Comparison of ENCODE assay signal across 8 cellular contexts in genomic region chr2:99559075-99559662, GRCh38.
DNase-seq lines count a peak whose midpoint lies in the region; ATAC-seq and TF ChIP-seq lines count a peak whose summit lies in the region.

No MANE protein-coding gene starts in this region.

- H3K4me3 ChIP-seq in osteoblast (ENCODE audit: insufficient read depth, low read length) (no peak overlapping the region), thoracic aorta (no peak overlapping the region)

- H3K4me2 ChIP-seq in osteoblast (ENCODE audit: insufficient read depth, low read length): peak overlapping the region; percentile 26

- no peak overlapping the region for H3K27ac ChIP-seq in osteoblast (ENCODE audit: low read depth, low read length)
- no peak overlapping the region for H3K27ac ChIP-seq in thoracic aorta

- no peak overlapping the region for H2AFZ ChIP-seq in osteoblast (ENCODE audit: low read length)

- no peaks in the 10 kb centered on the region for H4K20me1 ChIP-seq in osteoblast (ENCODE audit: insufficient read depth, low read length)

- no peaks in the 10 kb centered on the region for H3K79me2 ChIP-seq in osteoblast (ENCODE audit: insufficient read depth, low read length)

- H3K36me3 ChIP-seq in osteoblast (ENCODE audit: insufficient read depth, low read length) (no peaks in the 10 kb centered on the region), thoracic aorta (no peaks in the 10 kb centered on the region)

- peak; percentile 78 for ATAC-seq in GM21737 (IDR thresholded peaks at IDR 0.05; ENCODE audit: unreplicated experiment)
- peak; percentile 82 for ATAC-seq in thoracic aorta (ENCODE audit: insufficient number of reproducible peaks, low FRiP score, low read depth)

- H3K9me3 ChIP-seq in osteoblast (ENCODE audit: low read depth, low read length) (no peaks in the 10 kb centered on the region), thoracic aorta (no peaks in the 10 kb centered on the region)

- in situ Hi-C loops in SK-MEL-5 (cut with HindIII; ENCODE audit: low pct_unique_long_range_greater_than_20kb, low sequenced_read_pairs): no loop called here

- DNase-seq in COLO829 (ENCODE audit: low spot score): peak; percentile 58
- peak; percentile 49 for DNase-seq in MV-4-11 (lab: John Stamatoyannopoulos, UW)
- peak; percentile 74 for DNase-seq in SK-MEL-5 (ENCODE audit: low read depth, low spot score)
- peak; percentile 51 for DNase-seq in activated gamma-delta T cell (lab: John Stamatoyannopoulos, UW)
- DNase-seq in foreskin melanocyte: peak; percentile 45
- DNase-seq in osteoblast (ENCODE audit: insufficient read length, low spot score, missing footprints): peak; percentile 92
- peak; percentile 59 for DNase-seq in thoracic aorta (ENCODE audit: low spot score)

- H3K27me3 ChIP-seq in osteoblast (ENCODE audit: insufficient read depth, low read length): no peaks in the 10 kb centered on the region
- no peaks in the 10 kb centered on the region for H3K27me3 ChIP-seq in thoracic aorta (replicated peaks; ENCODE audit: insufficient read depth)

- H3K4me1 ChIP-seq in osteoblast (ENCODE audit: insufficient read depth, low read length) (peaks cover 3% of the 10 kb centered on the region), thoracic aorta (ENCODE audit: control insufficient read depth in 1 of 2, low read depth in 2 of 2) (no peaks in the 10 kb centered on the region)

- TF ChIP-seq CTCF in osteoblast (IDR thresholded peaks at IDR 0.05; ENCODE audit: extremely low read depth, low read depth, low read length) (peak; percentile 99), thoracic aorta (IDR thresholded peaks at IDR 0.05) (peak; percentile 98)
